ENCODE assay signal across 13 cellular contexts in the genomic region with DNA sequence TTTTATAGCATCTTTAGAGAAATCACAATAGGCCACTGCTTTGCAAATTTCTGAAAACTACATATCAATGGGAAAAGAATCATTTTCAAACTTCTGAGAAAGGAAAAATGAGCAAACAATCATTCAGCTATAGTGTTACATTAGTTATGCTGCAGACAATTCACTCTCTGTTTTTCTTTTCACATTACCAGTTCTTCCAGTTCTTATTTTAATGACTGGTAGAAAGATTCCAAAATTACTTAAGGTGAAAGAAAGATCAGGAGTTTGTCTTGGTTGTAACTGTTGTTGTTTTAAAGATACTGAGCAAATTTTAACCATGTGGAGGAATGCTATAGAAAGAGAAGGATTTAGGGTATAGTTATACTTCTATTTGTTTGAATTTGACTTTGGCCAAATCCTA. TPM values are rescaled to one million over a fixed set of nuclear protein-coding genes. Genes with fewer than 3 reads are reported as not detected.
DNase-seq lines count a peak whose midpoint lies in the region; ATAC-seq and TF ChIP-seq lines count a peak whose summit lies in the region.
"Had no signal": no experiment of that assay in that cellular context is flagged by ENCODE, and none has a peak within 500 bp of the region (broad histone marks: within the 10 kb centered on the region; RNA-seq: fewer than 3 reads in every experiment).

No MANE protein-coding gene starts in this region.

- peak overlapping the region; percentile 68 for H3K27ac ChIP-seq in BLaER1
- H3K27ac ChIP-seq in DOHH2 (ENCODE audit: low read depth, low read length): peak overlapping the region; percentile 27; the same call in 1 of the 2 replicates

- no peak overlapping the region for H3K4me3 Mint-ChIP-seq in activated naive CD8-positive, alpha-beta T cell treated with anti-CD3 and anti-CD28 coated beads for 36 hours
- peak overlapping the region in 4 of 8 donors; percentile 3 to 45 (median 40) for H3K4me3 Mint-ChIP-seq in naive B cell
- no peak overlapping the region for H3K4me3 Mint-ChIP-seq in nephron progenitor cell

- H3K36me3 ChIP-seq in BLaER1 (no peaks in the 10 kb centered on the region), DOHH2 (ENCODE audit: control insufficient read depth, low read length) (no peaks in the 10 kb centered on the region)

- H3K4me3 ChIP-seq in BLaER1 (no peak overlapping the region), DOHH2 (ENCODE audit: low read length) (no peak overlapping the region)

- H3K36me3 Mint-ChIP-seq in activated naive CD8-positive, alpha-beta T cell treated with anti-CD3 and anti-CD28 coated beads for 36 hours: peaks cover 50% of the 10 kb centered on the region
- H3K36me3 Mint-ChIP-seq in naive B cell: peaks cover 0 to 8% of the 10 kb centered on the region in 2 donors
- no peaks in the 10 kb centered on the region for H3K36me3 Mint-ChIP-seq in nephron progenitor cell (ENCODE audit: low read depth)

- H3K4me1 Mint-ChIP-seq in activated naive CD8-positive, alpha-beta T cell treated with anti-CD3 and anti-CD28 coated beads for 36 hours: peaks cover 48% of the 10 kb centered on the region
- H3K4me1 Mint-ChIP-seq in naive B cell: peaks cover 41 to 55% (median 44%) of the 10 kb centered on the region in 3 donors
- H3K4me1 Mint-ChIP-seq in nephron progenitor cell: peaks cover 1% of the 10 kb centered on the region

- peak overlapping the region; percentile 64 for H3K4me2 ChIP-seq in BLaER1
- H3K4me2 ChIP-seq in DOHH2 (ENCODE audit: low read length): peak overlapping the region; percentile 27

- 0 out of 2 replicates have a peak, but pooled peaks cover 3% of the 10 kb centered on the region for H3F3A ChIP-seq in DOHH2 (ENCODE audit: control insufficient read depth, insufficient read depth)

- no peaks in the 10 kb centered on the region for H3K27me3 Mint-ChIP-seq in activated naive CD8-positive, alpha-beta T cell treated with anti-CD3 and anti-CD28 coated beads for 36 hours
- H3K27me3 Mint-ChIP-seq in naive B cell (no peaks in the 10 kb centered on the region), nephron progenitor cell (ENCODE audit: low read depth, poor library complexity) (peaks cover 4% of the 10 kb centered on the region)

- no peak for DNase-seq in activated naive CD8-positive, alpha-beta T cell treated with anti-CD3 and anti-CD28 coated beads for 36 hours
- DNase-seq in naive B cell (no peak), UCSD-AML1 (lab: John Stamatoyannopoulos, UW; ENCODE audit: unreplicated experiment) (no peak), nephron progenitor cell (no peak), posterior cingulate gyrus (no peak)
- DNase-seq: activated CD8-positive, alpha-beta memory T cell treated with anti-CD3 and anti-CD28 coated beads, Interleukin-2, amount 50 U/mL, for 48 hours; foreskin fibroblast; NCI-H1694; NCI-H526 treated with DMSO at 0.1 percent for 48 hours; stimulated activated CD4-positive, alpha-beta T cell treated with anti-CD3 and anti-CD28 coated beads, Interleukin-15, amount 100 ng/mL, for 24 hours had no signal

- H3K79me2 ChIP-seq in DOHH2 (ENCODE audit: control insufficient read depth, low read length): no peaks in the 10 kb centered on the region

- no peak overlapping the region for H3K9ac ChIP-seq in BLaER1

- H3K27ac Mint-ChIP-seq in activated naive CD8-positive, alpha-beta T cell treated with anti-CD3 and anti-CD28 coated beads for 36 hours: peak overlapping the region; percentile 91
- H3K27ac Mint-ChIP-seq in naive B cell (peak overlapping the region; percentile 94 to 99 (median 96)), nephron progenitor cell (no peak overlapping the region)

- TF ChIP-seq CTCF in DOHH2 (IDR thresholded peaks at IDR 0.05; ENCODE audit: low read depth, low read length, poor library complexity, severe bottlenecking) (no peak), nephron progenitor cell (IDR thresholded peaks at IDR 0.05) (no peak)

- H3K9me3 ChIP-seq in BLaER1: peaks cover 33% of the 10 kb centered on the region
- H3K9me3 ChIP-seq in DOHH2 (ENCODE audit: control insufficient read depth, insufficient read depth, low read length): 0 out of 2 replicates have a peak, but pooled peaks cover 7% of the 10 kb centered on the region

- no peaks in the 10 kb centered on the region for H4K20me1 ChIP-seq in BLaER1
- H4K20me1 ChIP-seq in DOHH2 (ENCODE audit: control insufficient read depth, insufficient read depth, low read depth, low read length): no peaks in the 10 kb centered on the region

- H3K4me1 ChIP-seq in BLaER1 (peaks cover 49% of the 10 kb centered on the region), DOHH2 (ENCODE audit: control insufficient read depth, low read length) (peaks cover 41% of the 10 kb centered on the region)

- H3K27me3 ChIP-seq in BLaER1 (no peaks in the 10 kb centered on the region), DOHH2 (ENCODE audit: control insufficient read depth, low read length) (no peaks in the 10 kb centered on the region)

- H3K9me3 Mint-ChIP-seq in activated naive CD8-positive, alpha-beta T cell treated with anti-CD3 and anti-CD28 coated beads for 36 hours: peaks cover 45% of the 10 kb centered on the region
- H3K9me3 Mint-ChIP-seq in naive B cell (peaks cover 3 to 8% (median 4%) of the 10 kb centered on the region in 7 donors), nephron progenitor cell (peaks cover 11% of the 10 kb centered on the region)

- no peak for ATAC-seq in naive B cell (ENCODE audit: low read depth in 2 of 2)
- no peak for ATAC-seq in HG02938 (IDR thresholded peaks at IDR 0.05; ENCODE audit: unreplicated experiment)

- intact Hi-C loops in posterior cingulate gyrus (cut with DNase I): no loop called here

- no peaks in the 10 kb centered on the region for H3K9me2 ChIP-seq in DOHH2 (replicated peaks; ENCODE audit: control insufficient read depth, low read length)

RNA-seq across cellular contexts. Expression of a gene that starts 20.9 kb away (rescaled TPM):
- total RNA-seq in activated naive CD8-positive, alpha-beta T cell treated with anti-CD3 and anti-CD28 coated beads for 36 hours: 1 to 10 TPM; 6.7 to 6.9 TPM
- 10 to 100 TPM; 43.9 to 75.9 (median 50.0) TPM for polyA plus RNA-seq in naive B cell (ENCODE audit: low read depth in 6 of 6)
